8 cellular contexts compared by ENCODE assay signal in the genomic region with DNA sequence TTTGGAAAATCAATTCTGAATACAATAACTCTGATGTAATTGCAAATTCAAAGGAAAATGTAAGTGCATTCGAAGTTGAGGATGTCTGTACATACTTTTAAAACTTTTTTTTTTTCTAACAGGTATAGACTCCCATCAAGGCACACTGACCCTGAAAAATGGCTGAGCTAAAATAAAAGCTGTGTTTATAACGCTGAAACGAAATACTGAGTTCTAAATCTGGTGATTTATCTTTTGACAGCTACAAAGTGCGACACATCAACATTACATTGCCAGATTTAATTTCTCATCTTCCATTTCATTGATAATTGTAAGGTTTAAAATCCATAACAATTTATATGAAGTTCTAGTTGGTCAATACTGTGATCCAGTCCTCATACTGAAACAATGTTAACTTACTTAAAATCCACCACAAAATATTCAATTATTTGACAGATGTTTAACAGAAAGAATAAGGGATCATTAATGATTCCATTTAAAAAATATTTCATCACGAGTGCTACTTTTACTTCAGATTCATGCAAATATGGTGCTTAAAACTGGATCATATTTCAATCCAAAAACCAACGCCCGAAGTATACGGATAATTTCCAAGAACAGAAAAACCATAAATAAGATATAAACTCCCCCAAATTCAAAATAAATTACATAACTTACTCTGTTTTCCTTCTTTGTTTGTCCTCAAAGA. TPM values are rescaled to one million over a fixed set of nuclear protein-coding genes. Genes with fewer than 3 reads are reported as not detected.
DNase-seq lines count a peak whose midpoint lies in the region; ATAC-seq, FAIRE-seq and TF ChIP-seq lines count a peak whose summit lies in the region.

No MANE protein-coding gene starts in this region.

- FAIRE-seq in GM19239 (lab: Jason Lieb, UNC), result peak; percentile 65

- no peaks in the 10 kb centered on the region for H3K9me3 ChIP-seq in SJSA1 (replicated peaks)
- no peaks in the 10 kb centered on the region for H3K9me3 ChIP-seq in gastrocnemius medialis

- TF ChIP-seq CTCF in gastrocnemius medialis (IDR thresholded peaks at IDR 0.05 in 4 of 5, conservative IDR thresholded peaks at IDR 0.05 in 1 of 5), result no peak

- no peak for TF ChIP-seq POLR2A in gastrocnemius medialis (IDR thresholded peaks at IDR 0.05)

- H3K27ac ChIP-seq in SJSA1 (no peak overlapping the region), gastrocnemius medialis (peak overlapping the region; percentile 87 to 96 (median 92))

- H3K27me3 ChIP-seq in SJSA1 (replicated peaks) (no peaks in the 10 kb centered on the region), gastrocnemius medialis (no peaks in the 10 kb centered on the region)

- H3K4me3 ChIP-seq in SJSA1 (peak overlapping the region; percentile 93), gastrocnemius medialis (peak overlapping the region; percentile 74 to 92 (median 78))

- ATAC-seq in gastrocnemius medialis, result no peak
- no peak for ATAC-seq in GM21576 (IDR thresholded peaks at IDR 0.05; ENCODE audit: unreplicated experiment)
- ATAC-seq in HG02938 (IDR thresholded peaks at IDR 0.05; ENCODE audit: unreplicated experiment), result no peak

- intact Hi-C loops in gastrocnemius medialis (cut with DNase I; ENCODE audit: low total_unique reads), result loop anchor here (5.0 to 10.0 kb wide), 3 partner anchors 668 to 1300 kb away; a partner anchor contains a TSS

- H3K36me3 ChIP-seq in SJSA1 (peaks cover 8% of the 10 kb centered on the region), gastrocnemius medialis (no peaks in the 10 kb centered on the region)

- peaks cover 20% of the 10 kb centered on the region for H3K4me1 ChIP-seq in SJSA1 (replicated peaks)
- peaks cover 46 to 60% of the 10 kb centered on the region in 2 donors for H3K4me1 ChIP-seq in gastrocnemius medialis

- in situ Hi-C loops in gastrocnemius medialis (cut with MboI; ENCODE audit: low sequenced_read_pairs in 4 of 4), result loop anchor here in 2 of 4 donors (25.0 kb wide), 1 partner anchor 292 kb away; a partner anchor contains a TSS

- DNase-seq in GM19239 (ENCODE audit: insufficient read length, low spot score), result no peak
- DNase-seq in SJSA1 (ENCODE audit: low read depth in 1 of 2, low spot score in 2 of 2), result no peak
- DNase-seq in fibroblast of peridontal ligament (ENCODE audit: extremely low read depth), result peak; percentile 16
- no peak for DNase-seq in gastrocnemius medialis
- DNase-seq in NCI-H82 (lab: John Stamatoyannopoulos, UW), result no peak
- no peak for DNase-seq in NCI-H2107 treated with DMSO at 0.1 percent for 48 hours (lab: John Stamatoyannopoulos, UW; ENCODE audit: unreplicated experiment)

RNA-seq across cellular contexts. Expression of a gene that starts 1.4 kb away (rescaled TPM):
- 11.6 and 21.4 TPM in 2 replicates for total RNA-seq in SJSA1 (2014; rRNA removed; shearing (Covaris generic))
- 10 to 100 TPM in 3 of 4 donors, 1 to 10 TPM in 1; 9.6 to 15.5 (median 11.3) TPM for total RNA-seq in gastrocnemius medialis
